In genomic region chrX:119684916-119685224, GRCh38 we compare ENCODE assay signal across 10 cellular contexts. TPM values are rescaled to one million over a fixed set of nuclear protein-coding genes. Genes with fewer than 3 reads are reported as not detected.
DNase-seq lines count a peak whose midpoint lies in the region; ATAC-seq and TF ChIP-seq lines count a peak whose summit lies in the region.
"Had no signal": no experiment of that assay in that cellular context is flagged by ENCODE, and none has a peak within 500 bp of the region (broad histone marks: within the 10 kb centered on the region; RNA-seq: fewer than 3 reads in every experiment).

No MANE protein-coding gene starts in this region.

- no peak for DNase-seq in CD4-positive, CD25-positive, alpha-beta regulatory T cell
- DNase-seq in Jurkat, Clone E6-1 (ENCODE audit: low read depth, low spot score) = no peak
- DNase-seq in caudate nucleus (lab: John Stamatoyannopoulos, UW) (no peak), neural crest cell (ENCODE audit: low read depth, low spot score) (no peak), sciatic nerve (ENCODE audit: low spot score) (no peak), midbrain (lab: John Stamatoyannopoulos, UW) (no peak), progenitor cell of endocrine pancreas (ENCODE audit: low spot score, unreplicated experiment) (no peak)
- DNase-seq: mammary epithelial cell, NCI-H774 had no signal

- no peaks in the 10 kb centered on the region for H3K9me3 ChIP-seq in CD4-positive, CD25-positive, alpha-beta regulatory T cell (ENCODE audit: control insufficient read depth in 2 of 2, low read length in 2 of 2)

- no peak for ATAC-seq in CD4-positive, CD25-positive, alpha-beta regulatory T cell (ENCODE audit: low read depth in 2 of 2)
- ATAC-seq in sciatic nerve = no peak
- no peak for ATAC-seq in HG03280 (IDR thresholded peaks at IDR 0.05; ENCODE audit: unreplicated experiment)

- peaks cover 31 to 96% (median 50%) of the 10 kb centered on the region in 4 donors for H3K4me1 Mint-ChIP-seq in CD4-positive, CD25-positive, alpha-beta regulatory T cell
- peaks cover 21% of the 10 kb centered on the region for H3K4me1 Mint-ChIP-seq in neural crest cell
- peaks cover 3% of the 10 kb centered on the region for H3K4me1 Mint-ChIP-seq in progenitor cell of endocrine pancreas (ENCODE audit: low read depth)

- H3K27me3 Mint-ChIP-seq in CD4-positive, CD25-positive, alpha-beta regulatory T cell = no peaks in the 10 kb centered on the region
- H3K27me3 Mint-ChIP-seq in neural crest cell (ENCODE audit: low read depth) (no peaks in the 10 kb centered on the region), progenitor cell of endocrine pancreas (no peaks in the 10 kb centered on the region)

- H3K4me3 Mint-ChIP-seq in CD4-positive, CD25-positive, alpha-beta regulatory T cell = peak overlapping the region; percentile 92 to 100 (median 98)
- H3K4me3 Mint-ChIP-seq in neural crest cell (peak overlapping the region; percentile 38), progenitor cell of endocrine pancreas (ENCODE audit: low read depth) (no peak overlapping the region)

- TF ChIP-seq CTCF in neural crest cell (conservative IDR thresholded peaks at IDR 0.05) = no peak
- no peak for TF ChIP-seq CTCF in progenitor cell of endocrine pancreas (IDR thresholded peaks at IDR 0.05; ENCODE audit: unreplicated experiment)

- peaks cover 87% of the 10 kb centered on the region for H3K4me1 ChIP-seq in CD4-positive, CD25-positive, alpha-beta regulatory T cell (ENCODE audit: control insufficient read depth, insufficient read depth, low read length, poor library complexity, severe bottlenecking)

- peaks cover 31% of the 10 kb centered on the region for H3K36me3 Mint-ChIP-seq in CD4-positive, CD25-positive, alpha-beta regulatory T cell
- no peaks in the 10 kb centered on the region for H3K36me3 Mint-ChIP-seq in neural crest cell (ENCODE audit: low read depth)
- H3K36me3 Mint-ChIP-seq in progenitor cell of endocrine pancreas (ENCODE audit: insufficient read depth) = no peaks in the 10 kb centered on the region

- H3K27ac ChIP-seq in CD4-positive, CD25-positive, alpha-beta regulatory T cell (ENCODE audit: insufficient read depth, low read length, poor library complexity, severe bottlenecking) = peak overlapping the region; percentile 97
- peak overlapping the region; percentile 52 for H3K27ac ChIP-seq in caudate nucleus (ENCODE audit: low read depth, low read length)

- peak overlapping the region; percentile 68 for H3K4me3 ChIP-seq in CD4-positive, CD25-positive, alpha-beta regulatory T cell (ENCODE audit: low read depth, low read length)
- peak overlapping the region; percentile 49 for H3K4me3 ChIP-seq in Jurkat, Clone E6-1 (ENCODE audit: low read length)

- no peaks in the 10 kb centered on the region for H3K27me3 ChIP-seq in CD4-positive, CD25-positive, alpha-beta regulatory T cell (ENCODE audit: control insufficient read depth, insufficient read depth, low read length)

- peak overlapping the region; percentile 98 for H3K27ac Mint-ChIP-seq in CD4-positive, CD25-positive, alpha-beta regulatory T cell
- H3K27ac Mint-ChIP-seq in neural crest cell (ENCODE audit: unreplicated experiment) = no peak overlapping the region
- no peak overlapping the region for H3K27ac Mint-ChIP-seq in progenitor cell of endocrine pancreas

- intact Hi-C loops in sciatic nerve (cut with DNase I) = no loop called here

- H3K36me3 ChIP-seq in CD4-positive, CD25-positive, alpha-beta regulatory T cell (ENCODE audit: control insufficient read depth, insufficient read depth, low read length) = no peaks in the 10 kb centered on the region

- H3K9me3 Mint-ChIP-seq in CD4-positive, CD25-positive, alpha-beta regulatory T cell = no peaks in the 10 kb centered on the region
- H3K9me3 Mint-ChIP-seq in neural crest cell (no peaks in the 10 kb centered on the region), progenitor cell of endocrine pancreas (ENCODE audit: low read depth) (peaks cover 9% of the 10 kb centered on the region)

RNA-seq across cellular contexts. Expression of gene SEPTIN6, which starts 8.1 kb away (rescaled TPM):
- total RNA-seq in CD4-positive, CD25-positive, alpha-beta regulatory T cell = 290 TPM
- polyA plus RNA-seq in CD4-positive, CD25-positive, alpha-beta regulatory T cell = 100 to 1,000 TPM; 144 to 201 (median 191) TPM
- 515 TPM for polyA plus RNA-seq in Jurkat, Clone E6-1 (2012; ENCODE audit: insufficient read depth, insufficient read length)
- total RNA-seq in neural crest cell (39.4 and 44.2 TPM in 2 replicates), sciatic nerve (33.0 TPM), progenitor cell of endocrine pancreas (37.1 and 40.2 TPM in 2 replicates)

Comparison
In these comparisons a context has a peak if more than half of its experiments do, and no peak if none do; other contexts are left out.
1. H3K27ac Mint-ChIP-seq: peak in CD4-positive, CD25-positive, alpha-beta regulatory T cell (3 of 3); none in neural crest cell (single experiment) and progenitor cell of endocrine pancreas (single experiment).